2 cellular contexts compared by ENCODE assay signal in the genomic region with DNA sequence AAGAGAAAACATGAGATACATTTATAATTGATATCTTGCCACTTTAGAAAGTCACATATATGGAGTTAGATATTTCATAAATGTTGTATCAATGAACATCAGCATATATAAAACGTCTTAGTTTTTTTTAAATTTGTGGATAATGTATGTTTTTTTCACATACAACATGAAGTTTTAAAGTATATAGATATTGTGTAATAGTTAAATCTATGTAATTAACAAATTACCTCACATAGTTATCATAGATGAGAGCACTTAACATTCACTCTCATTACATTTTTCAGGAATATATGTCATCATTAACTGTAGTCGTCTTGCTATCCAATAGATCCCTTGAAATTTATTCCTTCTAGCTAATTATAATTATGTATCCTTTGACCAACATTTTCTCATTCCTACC.
TF ChIP-seq lines count a peak whose summit lies in the region.

No MANE protein-coding gene starts in this region.

TF ChIP-seq in HepG2, 621 proteins besides CTCF, POLR2A, EP300 and RAD21 (continued from another document):
- TF ChIP-seq GRHL1 (CRISPR knock-in tag; conservative IDR thresholded peaks at IDR 0.05), result no peak

TF ChIP-seq in K562, 482 proteins besides CTCF, POLR2A, EP300 and RAD21 (continued from another document):
- TF ChIP-seq DEAF1 (CRISPR knock-in tag; IDR thresholded peaks at IDR 0.05) (no peak), ID3 (CRISPR knock-in tag; IDR thresholded peaks at IDR 0.05) (no peak), ID3 (tag; IDR thresholded peaks at IDR 0.05) (no peak), CEBPB (tag; IDR thresholded peaks at IDR 0.05) (peak; percentile 79)
TF ChIP-seq in K562: peak in this region for 2.
